12 cellular contexts compared by ENCODE assay signal in genomic region chr1:7896994-7897393, GRCh38. TPM values are rescaled to one million over a fixed set of nuclear protein-coding genes. Genes with fewer than 3 reads are reported as not detected.
"Had no signal": no experiment of that assay in that cellular context is flagged by ENCODE, and none has a peak within 500 bp of the region (broad histone marks: within the 10 kb centered on the region; RNA-seq: fewer than 3 reads in every experiment).

No MANE protein-coding gene starts in this region.

- H3K4me3 ChIP-seq: GM23248, HAP-1, K562 had no signal

- H3K9ac ChIP-seq: GM23248 had no signal

- H3K36me3 ChIP-seq: HAP-1 had no signal

- DNase-seq: GM23248, GOT3, H7, HFFc6, KG1 had no signal

- H3K9me3 ChIP-seq: HAP-1 had no signal

- H2AFZ ChIP-seq: GM23248 had no signal

- H3K27ac ChIP-seq: GM23248, HL-60 had no signal

- ATAC-seq: HCT116, HepG2, K562 had no signal

- H3K9me3 Mint-ChIP-seq: HFFc6 had no signal

- H3K4me1 ChIP-seq: HAP-1 had no signal

- H3K4me3 Mint-ChIP-seq: HFFc6 had no signal

- H3K27ac Mint-ChIP-seq: HFFc6 had no signal

RNA-seq across cellular contexts. Expression of gene TNFRSF9, which starts 43.6 kb away (rescaled TPM):
- total RNA-seq: GM23248, H7, HFFc6 had no signal
- polyA plus RNA-seq: GM23248, HepG2 had no signal

RNA-seq across cellular contexts. Expression of gene UTS2, which starts 44.1 kb away (rescaled TPM):
- total RNA-seq: GM23248, H4, HepG2, HFFc6, HT1080, K562 had no signal
- polyA plus RNA-seq: GM23248, HepG2 had no signal
